ENCODE assay signal across 18 cellular contexts in the genomic region with DNA sequence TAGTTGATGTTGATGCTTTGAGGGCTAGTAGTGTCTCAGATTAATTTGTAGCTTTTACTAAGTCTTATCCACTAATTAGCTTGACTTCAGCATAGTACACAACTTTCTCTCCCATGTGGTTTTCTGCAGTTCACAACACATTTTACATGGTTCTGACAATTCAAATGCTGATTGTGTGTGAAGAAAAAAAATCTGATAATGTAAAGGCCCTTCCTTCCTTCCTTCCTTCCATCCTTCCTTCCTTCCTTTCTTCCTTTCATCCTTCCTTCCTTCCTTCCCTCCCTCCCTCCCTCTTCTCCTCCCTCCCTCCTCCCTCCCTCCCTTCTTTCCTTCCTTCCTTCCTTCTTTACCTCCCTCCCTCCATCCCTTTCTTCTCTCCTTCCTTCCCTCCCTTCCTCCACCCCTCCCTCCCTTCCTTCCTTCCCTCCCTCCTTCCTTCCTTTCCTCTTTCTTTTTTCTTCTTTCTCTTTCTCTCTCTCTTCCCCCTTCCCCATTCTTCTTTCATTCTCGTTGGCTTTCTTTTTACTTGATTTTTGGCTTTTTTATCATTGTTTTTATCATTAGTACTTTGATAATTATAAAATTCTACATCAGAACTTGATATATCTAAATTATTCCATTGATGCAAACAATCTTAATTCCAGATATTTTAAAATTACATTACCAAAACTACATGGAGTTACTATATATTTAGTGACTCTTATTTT.
A peak's percentile ranks its signal among the peaks of the same experiment; 100 is the strongest.
DNase-seq lines count a peak whose midpoint lies in the region; TF ChIP-seq lines count a peak whose summit lies in the region.
"Had no signal": no experiment of that assay in that cellular context is flagged by ENCODE, and none has a peak within 500 bp of the region (broad histone marks: within the 10 kb centered on the region; RNA-seq: fewer than 3 reads in every experiment).

No MANE protein-coding gene starts in this region.

- DNase-seq in NCI-H82 (lab: John Stamatoyannopoulos, UW) (peak; percentile 8), NCI-H82 treated with DMSO at 0.1 percent for 48 hours (lab: John Stamatoyannopoulos, UW; ENCODE audit: unreplicated experiment) (no peak), A673 (ENCODE audit: low spot score) (peak; percentile 9), left kidney (ENCODE audit: low read depth, low spot score) (peak; percentile 8)
- DNase-seq in effector CD8-positive, alpha-beta T cell (lab: John Stamatoyannopoulos, UW): no peak
- DNase-seq: ACHN; BE2C; C1 segment of cervical spinal cord; CD4-positive, alpha-beta memory T cell; CD4-positive, CD25-positive, alpha-beta regulatory T cell; CD8-positive, alpha-beta memory T cell; COR-L47; DMS 273 treated with DMSO at 0.1 percent for 48 hours; DMS79 treated with DMSO at 0.1 percent for 48 hours; GF-D8 had no signal

- no peak overlapping the region for H3K27ac ChIP-seq in A673 (ENCODE audit: low read depth, low read length, poor library complexity, severe bottlenecking)
- H3K27ac ChIP-seq: 22Rv1, A549, BLaER1 had no signal

- peaks cover 2% of the 10 kb centered on the region for H3K4me1 ChIP-seq in A673 (ENCODE audit: insufficient read depth, low read length, poor library complexity, severe bottlenecking)
- H3K4me1 ChIP-seq: A549, BE2C, BLaER1 had no signal

- H3K9me3 ChIP-seq in A673 (ENCODE audit: low read depth, low read length, poor library complexity, severe bottlenecking): no peaks in the 10 kb centered on the region
- H3K9me3 ChIP-seq: A549, BE2C, BLaER1 had no signal

- TF ChIP-seq CTCF in A673 (conservative IDR thresholded peaks at IDR 0.05; ENCODE audit: low read depth, low read length): no peak

- no peaks in the 10 kb centered on the region for H3K27me3 ChIP-seq in A673 (replicated peaks; ENCODE audit: insufficient read depth, low read depth, low read length, poor library complexity)
- H3K27me3 ChIP-seq: BE2C, BLaER1 had no signal

- intact Hi-C loops in A673 (cut with micrococcal nuclease; ENCODE audit: unreplicated experiment): no loop called here

- no peaks in the 10 kb centered on the region for H3K36me3 ChIP-seq in A673 (ENCODE audit: insufficient read depth, low read length, poor library complexity, severe bottlenecking)
- H3K36me3 ChIP-seq: BE2C, BLaER1 had no signal

- CTCF ChIA-PET in A673 (lab: Charles Lee): interaction anchor here (0.9 kb wide), 1 partner anchor 797 kb away, joined by 3 read pairs; no protein-coding TSS in a partner anchor

- no peak overlapping the region for H3K4me3 ChIP-seq in A673 (ENCODE audit: low read depth, low read length, poor library complexity, severe bottlenecking)
- H3K4me3 ChIP-seq: A549, BLaER1 had no signal

- no TSS peak for BruUV-seq in A673 (replicated peaks; lab: Mats Ljungman, UMichigan)

- POLR2A ChIA-PET in A673 (lab: Charles Lee; ENCODE audit: low non-redundant PET): no interaction called here

Comparison
In these comparisons a context has a peak if more than half of its experiments do, and no peak if none do; other contexts are left out.
1. DNase-seq: peak in NCI-H82 (single experiment), A673 (single experiment) and left kidney (single experiment); none in NCI-H82 treated with DMSO at 0.1 percent for 48 hours (single experiment) and effector CD8-positive, alpha-beta T cell (single experiment).